28 cellular contexts compared by ENCODE assay signal in genomic region chr2:217383620-217384019, GRCh38.
DNase-seq lines count a peak whose midpoint lies in the region; TF ChIP-seq lines count a peak whose summit lies in the region.
"Had no signal": no experiment of that assay in that cellular context is flagged by ENCODE, and none has a peak within 500 bp of the region (broad histone marks: within the 10 kb centered on the region; RNA-seq: fewer than 3 reads in every experiment).

No MANE protein-coding gene starts in this region.

- H3K9me3 ChIP-seq in esophagus muscularis mucosa (no peaks in the 10 kb centered on the region), sigmoid colon (no peaks in the 10 kb centered on the region)
- H3K9me3 ChIP-seq: esophagus squamous epithelium, tibial nerve had no signal

- H3K9me3 Mint-ChIP-seq in CD14-positive monocyte = peaks cover 0 to 8% (median 3%) of the 10 kb centered on the region in 7 donors
- H3K9me3 Mint-ChIP-seq: activated naive CD4-positive, alpha-beta T cell treated with anti-CD3 and anti-CD28 coated beads, Interleukin-2, amount 50 U/mL, for 24 hours; dendritic cell treated with granulocyte-macrophage colony-stimulating factor and Interleukin-4, amounts not matched to agents 40 ng/mL and 50 ng/mL, for 4 days had no signal

- TF ChIP-seq CTCF in esophagus muscularis mucosa (IDR thresholded peaks at IDR 0.05) (no peak), sigmoid colon (IDR thresholded peaks at IDR 0.05) (no peak), CD14-positive monocyte (IDR thresholded peaks at IDR 0.05) (no peak)

- H3K27me3 ChIP-seq in esophagus muscularis mucosa = no peaks in the 10 kb centered on the region
- H3K27me3 ChIP-seq in sigmoid colon = no peaks in the 10 kb centered on the region
- H3K27me3 ChIP-seq: esophagus squamous epithelium, tibial nerve had no signal

- H3K27ac Mint-ChIP-seq in CD14-positive monocyte = no peak overlapping the region
- H3K27ac Mint-ChIP-seq: activated naive CD4-positive, alpha-beta T cell treated with anti-CD3 and anti-CD28 coated beads, Interleukin-2, amount 50 U/mL, for 24 hours; dendritic cell treated with granulocyte-macrophage colony-stimulating factor and Interleukin-4, amounts not matched to agents 40 ng/mL and 50 ng/mL, for 4 days had no signal

- H3K27ac ChIP-seq in esophagus muscularis mucosa (replicated peaks in 1 of 4) = peak overlapping the region in 3 of 4 donors; percentile 0 to 40 (median 25)
- H3K27ac ChIP-seq in sigmoid colon = peak overlapping the region in 3 of 4 donors; percentile 50 to 56 (median 52)
- H3K27ac ChIP-seq: SK-N-MC, tibial nerve had no signal

- H3K4me1 ChIP-seq in esophagus muscularis mucosa (peaks cover 5 to 26% (median 11%) of the 10 kb centered on the region in 4 donors), sigmoid colon (peaks cover 0 to 22% (median 8%) of the 10 kb centered on the region in 4 donors)
- H3K4me1 ChIP-seq: tibial nerve had no signal

- peaks cover 9% of the 10 kb centered on the region for H3K4me1 Mint-ChIP-seq in CD14-positive monocyte
- H3K4me1 Mint-ChIP-seq: activated naive CD4-positive, alpha-beta T cell treated with anti-CD3 and anti-CD28 coated beads, Interleukin-2, amount 50 U/mL, for 24 hours had no signal

- H3K4me3 ChIP-seq in esophagus muscularis mucosa (no peak overlapping the region), sigmoid colon (no peak overlapping the region)
- H3K4me3 ChIP-seq: esophagus squamous epithelium, SK-N-MC, tibial nerve had no signal

- no peaks in the 10 kb centered on the region for H3K36me3 ChIP-seq in esophagus muscularis mucosa
- no peaks in the 10 kb centered on the region for H3K36me3 ChIP-seq in sigmoid colon
- H3K36me3 ChIP-seq: esophagus squamous epithelium, tibial nerve had no signal

- peaks cover 11 to 21% (median 11%) of the 10 kb centered on the region in 3 donors for H3K27me3 Mint-ChIP-seq in CD14-positive monocyte (ENCODE audit: low read depth in 3 of 3)
- H3K27me3 Mint-ChIP-seq: activated naive CD4-positive, alpha-beta T cell treated with anti-CD3 and anti-CD28 coated beads, Interleukin-2, amount 50 U/mL, for 24 hours had no signal

- no peaks in the 10 kb centered on the region for H3K36me3 Mint-ChIP-seq in CD14-positive monocyte
- H3K36me3 Mint-ChIP-seq: activated naive CD4-positive, alpha-beta T cell treated with anti-CD3 and anti-CD28 coated beads, Interleukin-2, amount 50 U/mL, for 24 hours had no signal

- TF ChIP-seq EP300 in esophagus muscularis mucosa (IDR thresholded peaks at IDR 0.05) (no peak), sigmoid colon (IDR thresholded peaks at IDR 0.05) (no peak)

- 54% methylated on average over 4 of the region's 4 CpGs for WGBS in esophagus muscularis mucosa
- 55 to 63% methylated on average over 4 of the region's 4 CpGs for WGBS in sigmoid colon, 2 donors

- TF ChIP-seq POLR2A in esophagus muscularis mucosa (IDR thresholded peaks at IDR 0.05; ENCODE audit: low read depth) = no peak
- no peak for TF ChIP-seq POLR2A in sigmoid colon (IDR thresholded peaks at IDR 0.05)

- intact Hi-C loops in esophagus muscularis mucosa (cut with DNase I) (no loop called here), sigmoid colon (cut with DNase I) (no loop called here), CD14-positive monocyte (cut with micrococcal nuclease) (no loop called here)

- DNase-seq in AG08396 (ENCODE audit: low spot score) (peak; percentile 59), HCEC 1CT (peak; percentile 63), esophagus muscularis mucosa (ENCODE audit: extremely low spot score) (no peak), sigmoid colon (no peak), nucleus accumbens (lab: John Stamatoyannopoulos, UW) (no peak), CD14-positive monocyte (ENCODE audit: low spot score) (no peak), NOMO-1 (lab: John Stamatoyannopoulos, UW; ENCODE audit: unreplicated experiment in 2 of 2) (no peak)
- DNase-seq: activated CD4-positive, alpha-beta T cell treated with anti-CD3 and anti-CD28 coated beads, Interleukin-2, amount 50 U/mL, for 48 hours; aorta; C1 segment of cervical spinal cord; caudate nucleus; DMS79; esophagus squamous epithelium; KBM-7; kidney; MM.1S; NCI-H1417 treated with DMSO at 0.1 percent for 48 hours; NCI-H2081 treated with DMSO at 0.1 percent for 48 hours; NCI-H345; NCI-H774; posterior cingulate gyrus; RPMI8226; stimulated activated naive CD4-positive, alpha-beta T cell treated with Interleukin-2 at 50 U/mL for 16 hours had no signal

- no peak overlapping the region for H3K4me3 Mint-ChIP-seq in CD14-positive monocyte
- H3K4me3 Mint-ChIP-seq: activated naive CD4-positive, alpha-beta T cell treated with anti-CD3 and anti-CD28 coated beads, Interleukin-2, amount 50 U/mL, for 24 hours; dendritic cell treated with granulocyte-macrophage colony-stimulating factor and Interleukin-4, amounts not matched to agents 40 ng/mL and 50 ng/mL, for 4 days; neural crest cell had no signal

Comparison
In these comparisons a context has a peak if more than half of its experiments do, and no peak if none do; other contexts are left out.
1. DNase-seq: peak in AG08396 (single experiment) and HCEC 1CT (single experiment); none in esophagus muscularis mucosa (single experiment), sigmoid colon (single experiment), nucleus accumbens (0 of 56), CD14-positive monocyte (single experiment) and NOMO-1 (0 of 2).